Comparison of ENCODE assay signal across 34 cellular contexts in genomic region chrX:39504227-39504626, GRCh38.
"Had no signal": no experiment of that assay in that cellular context is flagged by ENCODE, and none has a peak within 500 bp of the region (broad histone marks: within the 10 kb centered on the region; RNA-seq: fewer than 3 reads in every experiment).

No MANE protein-coding gene starts in this region.

- H3K27ac Mint-ChIP-seq: activated B cell treated with CpG ODN at 0.5 μM for 24 hours; activated CD4-positive, alpha-beta memory T cell treated with anti-CD3 and anti-CD28 coated beads, Interleukin-2, amount 10 ng/mL, durations not matched to agents 7 days and 5 days; activated CD4-positive, alpha-beta T cell treated with anti-CD3 and anti-CD28 coated beads, Interleukin-2, amount 10 ng/mL, durations not matched to agents 24 days and 14 days; activated naive CD8-positive, alpha-beta T cell; activated T-cell treated with anti-CD3 and anti-CD28 coated beads, Interleukin-2, amount 50 U/mL, for 24 hours; activated T-cell treated with anti-CD3 and anti-CD28 coated beads, Interleukin-2, amount 50 U/mL, for 72 hours; effector memory CD8-positive, alpha-beta T cell; T-helper 17 cell; T-helper 2 cell treated with Interferon-gamma antibody and Interleukin-4, amounts not matched to agents 5 μg/mL and 100 μg/mL, for 36 hours had no signal

- H3K4me3 ChIP-seq: esophagus muscularis mucosa, gastrocnemius medialis, heart left ventricle had no signal

- H3K4me1 Mint-ChIP-seq: activated CD4-positive, alpha-beta memory T cell treated with anti-CD3 and anti-CD28 coated beads, Interleukin-2, amount 10 ng/mL, durations not matched to agents 7 days and 5 days; central memory CD8-positive, alpha-beta T cell had no signal

- H3K4me3 Mint-ChIP-seq: activated B cell treated with CpG ODN at 0.5 μM for 24 hours; activated CD4-positive, alpha-beta memory T cell treated with anti-CD3 and anti-CD28 coated beads, Interleukin-2, amount 10 ng/mL, durations not matched to agents 7 days and 5 days; activated CD4-positive, alpha-beta T cell treated with anti-CD3 and anti-CD28 coated beads, Interleukin-2, amount 10 ng/mL, durations not matched to agents 24 days and 14 days; activated naive CD8-positive, alpha-beta T cell; activated T-cell treated with anti-CD3 and anti-CD28 coated beads, Interleukin-2, amount 50 U/mL, for 24 hours; activated T-cell treated with anti-CD3 and anti-CD28 coated beads, Interleukin-2, amount 50 U/mL, for 72 hours; central memory CD8-positive, alpha-beta T cell; effector memory CD8-positive, alpha-beta T cell; T-helper 17 cell; T-helper 2 cell treated with Interferon-gamma antibody and Interleukin-4, amounts not matched to agents 5 μg/mL and 100 μg/mL, for 36 hours had no signal

- FAIRE-seq: bronchial epithelial cell had no signal

- H3K36me3 Mint-ChIP-seq: activated naive CD8-positive, alpha-beta T cell had no signal

- DNase-seq: activated B cell treated with CpG ODN at 0.5 μM for 24 hours; activated CD4-positive, alpha-beta memory T cell treated with anti-CD3 and anti-CD28 coated beads, Interleukin-2, amount 10 ng/mL, durations not matched to agents 7 days and 5 days; activated CD4-positive, alpha-beta T cell treated with anti-CD3 and anti-CD28 coated beads, Interleukin-2, amount 10 ng/mL, durations not matched to agents 24 days and 14 days; activated CD4-positive, alpha-beta T cell treated with anti-CD3 and anti-CD28 coated beads, Interleukin-2, amount 50 U/mL, for 4 hours; activated CD8-positive, alpha-beta memory T cell treated with anti-CD3 and anti-CD28 coated beads, Interleukin-2, amount 50 U/mL, for 48 hours; activated effector memory CD4-positive, alpha-beta T cell treated with Interleukin-2 at 50 U/mL for 16 hours; activated gamma-delta T cell treated with Interleukin-2 at 50 U/mL for 16 hours; activated naive CD4-positive, alpha-beta T cell treated with anti-CD3 and anti-CD28 coated beads, Interleukin-2, amount 50 U/mL, for 16 hours; activated naive CD4-positive, alpha-beta T cell treated with Interleukin-2 at 50 U/mL for 16 hours; activated T-cell treated with anti-CD3 and anti-CD28 coated beads for 4 hours; activated T-cell treated with anti-CD3 and anti-CD28 coated beads, Interleukin-2, amount 50 U/mL, for 24 hours; activated T-cell treated with anti-CD3 and anti-CD28 coated beads, Interleukin-2, amount 50 U/mL, for 72 hours; amniotic stem cell; anterior cingulate cortex; brain microvascular endothelial cell; cortex of kidney; dermis blood vessel endothelial cell; effector CD4-positive, alpha-beta T cell; effector memory CD8-positive, alpha-beta T cell; erythroblast; foreskin keratinocyte; gastrocnemius medialis; glutamatergic neuron; heart left ventricle; T-helper 1 cell; T-helper 17 cell; T1000; WERI-Rb-1 had no signal

- ATAC-seq: activated CD4-positive, CD25-positive, alpha-beta regulatory T cell treated with anti-CD3 and anti-CD28 coated beads, Interleukin-2, amount 50 U/mL, for 24 hours; effector memory CD8-positive, alpha-beta T cell; foreskin keratinocyte; gastrocnemius medialis; T-helper 17 cell had no signal

- H3K9me3 Mint-ChIP-seq: activated B cell treated with CpG ODN at 0.5 μM for 24 hours; activated CD4-positive, alpha-beta T cell treated with anti-CD3 and anti-CD28 coated beads, Interleukin-2, amount 10 ng/mL, durations not matched to agents 24 days and 14 days; central memory CD8-positive, alpha-beta T cell had no signal

- H3K36me3 ChIP-seq: brain microvascular endothelial cell, esophagus muscularis mucosa, gastrocnemius medialis, heart left ventricle, WERI-Rb-1 had no signal

- H3K27ac ChIP-seq: brain microvascular endothelial cell, esophagus muscularis mucosa, foreskin keratinocyte, gastrocnemius medialis, heart left ventricle, WERI-Rb-1 had no signal

- H3K27me3 Mint-ChIP-seq: activated B cell treated with CpG ODN at 0.5 μM for 24 hours; activated CD4-positive, alpha-beta memory T cell treated with anti-CD3 and anti-CD28 coated beads, Interleukin-2, amount 10 ng/mL, durations not matched to agents 7 days and 5 days; activated CD4-positive, alpha-beta T cell treated with anti-CD3 and anti-CD28 coated beads, Interleukin-2, amount 10 ng/mL, durations not matched to agents 24 days and 14 days; activated naive CD8-positive, alpha-beta T cell; central memory CD8-positive, alpha-beta T cell; T-helper 17 cell had no signal
